Comparison of ENCODE assay signal across 1 cellular context in the genomic region with DNA sequence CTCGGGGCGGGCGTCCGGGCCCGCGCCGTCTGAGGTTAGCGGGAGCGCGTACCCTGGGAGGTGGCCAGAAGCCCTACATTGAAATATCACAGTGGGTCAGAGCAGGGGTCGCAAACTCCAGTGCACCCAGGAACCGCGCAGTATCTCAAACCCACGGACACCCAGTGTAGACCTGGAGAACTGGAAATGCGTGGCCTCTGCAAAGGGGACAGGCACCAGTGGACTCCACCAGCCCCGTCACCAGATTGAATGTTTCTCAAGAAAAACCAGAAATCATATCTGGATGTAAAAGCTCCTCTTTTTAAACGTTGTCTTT.
TF ChIP-seq lines count a peak whose summit lies in the region.

No MANE protein-coding gene starts in this region.

TF ChIP-seq in GM12891, 5 proteins besides CTCF, POLR2A, EP300 and RAD21 (continued from another document):
- TF ChIP-seq PAX5 (IDR thresholded peaks at IDR 0.05; ENCODE audit: insufficient read depth, low read length, severe bottlenecking) (no peak), POU2F2 (IDR thresholded peaks at IDR 0.05; ENCODE audit: low read depth, low read length) (no peak)
